Comparison of ENCODE assay signal across 8 cellular contexts in the genomic region with DNA sequence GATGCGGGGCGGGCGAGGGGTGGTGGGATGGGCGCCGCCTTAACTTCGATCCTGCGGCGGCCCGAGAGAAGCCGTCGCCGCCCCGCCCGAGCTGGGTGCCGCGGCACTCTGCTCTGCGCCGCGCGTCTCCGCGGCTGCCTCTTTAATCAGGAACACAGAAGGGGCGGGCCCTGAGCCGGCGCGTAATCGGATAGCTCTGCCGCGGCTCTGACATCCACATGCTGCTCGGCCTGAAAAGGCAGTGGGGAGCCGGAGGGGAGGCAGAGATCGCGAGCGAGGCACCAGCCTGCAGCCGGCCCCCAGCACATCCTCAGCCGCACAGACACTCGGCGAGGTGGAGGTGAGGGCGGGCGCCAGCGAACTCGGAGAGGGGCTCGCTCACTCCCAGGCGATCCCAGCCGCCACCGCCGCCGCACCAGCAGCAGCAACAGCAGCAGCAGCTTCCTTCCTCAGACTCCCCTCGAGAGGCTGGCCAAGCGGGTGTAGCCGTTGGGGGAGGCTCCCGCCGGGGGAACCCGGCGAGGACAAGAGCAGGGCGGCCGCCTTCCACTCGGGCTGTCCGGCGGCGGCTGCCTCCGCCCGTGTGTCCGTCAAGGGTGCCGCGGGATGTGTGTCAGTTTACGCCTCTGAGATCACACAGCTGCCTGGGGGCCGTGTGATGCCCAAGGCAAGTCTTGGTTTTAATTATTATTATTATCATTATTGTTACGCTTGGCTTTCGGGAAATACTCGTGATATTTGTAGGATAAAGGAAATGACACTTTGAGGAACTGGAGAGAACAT. TPM values are rescaled to one million over a fixed set of nuclear protein-coding genes. Genes with fewer than 3 reads are reported as not detected.
DNase-seq lines count a peak whose midpoint lies in the region; ATAC-seq and TF ChIP-seq lines count a peak whose summit lies in the region.

A gene with protein sequence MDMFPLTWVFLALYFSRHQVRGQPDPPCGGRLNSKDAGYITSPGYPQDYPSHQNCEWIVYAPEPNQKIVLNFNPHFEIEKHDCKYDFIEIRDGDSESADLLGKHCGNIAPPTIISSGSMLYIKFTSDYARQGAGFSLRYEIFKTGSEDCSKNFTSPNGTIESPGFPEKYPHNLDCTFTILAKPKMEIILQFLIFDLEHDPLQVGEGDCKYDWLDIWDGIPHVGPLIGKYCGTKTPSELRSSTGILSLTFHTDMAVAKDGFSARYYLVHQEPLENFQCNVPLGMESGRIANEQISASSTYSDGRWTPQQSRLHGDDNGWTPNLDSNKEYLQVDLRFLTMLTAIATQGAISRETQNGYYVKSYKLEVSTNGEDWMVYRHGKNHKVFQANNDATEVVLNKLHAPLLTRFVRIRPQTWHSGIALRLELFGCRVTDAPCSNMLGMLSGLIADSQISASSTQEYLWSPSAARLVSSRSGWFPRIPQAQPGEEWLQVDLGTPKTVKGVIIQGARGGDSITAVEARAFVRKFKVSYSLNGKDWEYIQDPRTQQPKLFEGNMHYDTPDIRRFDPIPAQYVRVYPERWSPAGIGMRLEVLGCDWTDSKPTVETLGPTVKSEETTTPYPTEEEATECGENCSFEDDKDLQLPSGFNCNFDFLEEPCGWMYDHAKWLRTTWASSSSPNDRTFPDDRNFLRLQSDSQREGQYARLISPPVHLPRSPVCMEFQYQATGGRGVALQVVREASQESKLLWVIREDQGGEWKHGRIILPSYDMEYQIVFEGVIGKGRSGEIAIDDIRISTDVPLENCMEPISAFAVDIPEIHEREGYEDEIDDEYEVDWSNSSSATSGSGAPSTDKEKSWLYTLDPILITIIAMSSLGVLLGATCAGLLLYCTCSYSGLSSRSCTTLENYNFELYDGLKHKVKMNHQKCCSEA (plus strand): TSS at position 263 of the 783 bp plus-strand sequence. CDS start 790 bp downstream, outside the sequence.

- ATAC-seq in GM18870 (IDR thresholded peaks at IDR 0.05; ENCODE audit: unreplicated experiment) (peak; percentile 44), HG03097 (IDR thresholded peaks at IDR 0.05; ENCODE audit: low FRiP score, unreplicated experiment) (peak; percentile 57)

- peaks cover 13% of the 10 kb centered on the region for H3K4me1 ChIP-seq in A673 (ENCODE audit: insufficient read depth, low read length, poor library complexity, severe bottlenecking)

- H3K36me3 ChIP-seq in A673 (ENCODE audit: insufficient read depth, low read length, poor library complexity, severe bottlenecking) = no peaks in the 10 kb centered on the region

- intact Hi-C loops in A673 (cut with micrococcal nuclease; ENCODE audit: unreplicated experiment) = loop anchor here (5.0 to 10.0 kb wide), 5 partner anchors 205 to 1658 kb away; no protein-coding TSS in a partner anchor

- POLR2A ChIA-PET in A673 (lab: Charles Lee; ENCODE audit: low non-redundant PET) = no interaction called here

- H3K27ac ChIP-seq in A673 (ENCODE audit: low read depth, low read length, poor library complexity, severe bottlenecking) (no peak within 1 kb of the TSS), layer of hippocampus (ENCODE audit: low read depth, low read length) (peak within 1 kb of the TSS; percentile 71)

- no peak for TF ChIP-seq CTCF in A673 (conservative IDR thresholded peaks at IDR 0.05; ENCODE audit: low read depth, low read length)

- CTCF ChIA-PET in A673 (lab: Charles Lee) = interaction anchor here (0.5 to 0.7 kb wide), 2 partner anchors 244 to 316 kb away, joined by 3 to 4 read pairs; no protein-coding TSS in a partner anchor

- H3K9me3 ChIP-seq in A673 (ENCODE audit: low read depth, low read length, poor library complexity, severe bottlenecking) = no peaks in the 10 kb centered on the region

- BruUV-seq in A673 (replicated peaks; lab: Mats Ljungman, UMichigan) = no TSS peak

- H3K27me3 ChIP-seq in A673 (replicated peaks; ENCODE audit: insufficient read depth, low read depth, low read length, poor library complexity) (peaks cover 49% of the 10 kb centered on the region), layer of hippocampus (ENCODE audit: control insufficient read depth, insufficient read depth, low read length) (no peaks in the 10 kb centered on the region)

- peak; percentile 86 for DNase-seq in A673 (ENCODE audit: low spot score)
- DNase-seq in NCI-H345 treated with DMSO at 0.1 percent for 48 hours (lab: John Stamatoyannopoulos, UW; ENCODE audit: unreplicated experiment) = peak; percentile 74
- peak; percentile 19 for DNase-seq in activated CD4-positive, alpha-beta T cell treated with anti-CD3 and anti-CD28 coated beads for 1 hour
- peak; percentile 79 for DNase-seq in dedifferentiated amniotic fluid mesenchymal stem cell (ENCODE audit: extremely low spot score)
- DNase-seq in stimulated activated CD4-positive, alpha-beta T cell treated with anti-CD3 and anti-CD28 coated beads, Interleukin-15, amount 100 ng/mL, for 24 hours = peak; percentile 78

- H3K4me3 ChIP-seq in A673 (ENCODE audit: low read depth, low read length, poor library complexity, severe bottlenecking) = peak within 1 kb of the TSS; percentile 50

RNA-seq across cellular contexts. Expression of the gene that starts here (rescaled TPM):
- 4.0 and 7.7 TPM in 2 replicates for total RNA-seq in A673 (2021)

Comparison
In these comparisons a context has a peak if more than half of its experiments do, and no peak if none do; other contexts are left out.
1. DNase-seq: peak in every context shown above with its lines; median percentile 86 in A673; 79 in dedifferentiated amniotic fluid mesenchymal stem cell; 78 in stimulated activated CD4-positive, alpha-beta T cell treated with anti-CD3 and anti-CD28 coated beads, Interleukin-15, amount 100 ng/mL, for 24 hours; 74 in NCI-H345 treated with DMSO at 0.1 percent for 48 hours; 19 in activated CD4-positive, alpha-beta T cell treated with anti-CD3 and anti-CD28 coated beads for 1 hour.